In genomic region chr9:20563917-20564316, GRCh38 we compare ENCODE assay signal across 1 cellular context.
TF ChIP-seq lines count a peak whose summit lies in the region.

No MANE protein-coding gene starts in this region.

TF ChIP-seq in GM12878, 131 proteins besides CTCF, POLR2A, EP300 and RAD21:
- TF ChIP-seq NFXL1 (IDR thresholded peaks at IDR 0.05; ENCODE audit: borderline replicate concordance) = no peak
- no peak for TF ChIP-seq SMARCA5 (IDR thresholded peaks at IDR 0.05)
- no peak for TF ChIP-seq HDGF (IDR thresholded peaks at IDR 0.05)
- TF ChIP-seq KDM1A (IDR thresholded peaks at IDR 0.05; ENCODE audit: borderline replicate concordance) = no peak
- no peak for TF ChIP-seq POLR2AphosphoS5 (IDR thresholded peaks at IDR 0.05; ENCODE audit: low read length)
- no peak for TF ChIP-seq ZBTB33 (IDR thresholded peaks at IDR 0.05)
- TF ChIP-seq SRF (IDR thresholded peaks at IDR 0.05; ENCODE audit: low read depth in 2 of 2, low read length in 2 of 2) = no peak
